Comparison of ENCODE assay signal across 8 cellular contexts in the genomic region with DNA sequence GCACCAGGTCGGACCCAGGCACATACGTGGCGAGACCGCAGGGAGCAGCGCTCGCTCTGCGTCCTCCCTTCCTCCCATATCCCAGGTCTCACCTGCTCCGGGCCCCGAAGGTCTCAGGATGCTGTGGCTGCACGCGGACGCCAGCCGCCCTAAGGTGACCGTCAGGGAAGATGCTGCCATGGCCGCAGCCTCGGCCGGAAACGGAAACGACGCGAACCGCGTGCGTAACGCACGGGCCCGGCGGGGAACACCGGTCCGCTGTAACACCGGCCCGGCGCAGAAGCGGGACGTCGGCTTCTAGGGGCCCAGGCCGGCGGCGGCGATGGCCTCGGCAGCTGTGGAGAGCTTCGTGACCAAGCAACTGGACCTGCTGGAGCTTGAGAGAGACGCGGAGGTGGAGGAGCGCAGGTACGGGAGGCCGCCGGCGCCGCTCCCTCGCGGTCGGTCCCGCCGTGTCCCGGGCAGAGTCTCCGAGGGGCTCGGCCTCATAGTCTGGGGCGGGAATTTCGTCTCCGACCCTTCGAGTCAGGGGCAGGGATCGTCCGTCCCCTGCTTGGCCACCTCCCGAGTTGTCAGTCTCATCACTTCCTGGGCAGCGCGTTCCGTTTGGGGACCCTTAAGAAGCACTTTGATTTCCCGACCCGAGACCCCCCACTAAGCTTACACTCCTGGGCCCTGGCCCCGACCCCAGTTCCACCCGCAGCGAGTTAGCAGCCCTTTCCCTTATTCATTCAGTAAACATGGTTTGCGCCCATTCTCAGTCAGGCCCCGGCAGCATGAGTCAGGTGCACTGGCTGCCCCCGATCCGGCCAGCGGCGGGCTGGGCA. TPM values are rescaled to one million over a fixed set of nuclear protein-coding genes. Genes with fewer than 3 reads are reported as not detected.
DNase-seq lines count a peak whose midpoint lies in the region; TF ChIP-seq lines count a peak whose summit lies in the region.

A gene (plus strand): TSS at position 261 of the 827 bp plus-strand sequence. CDS start 62 bp downstream, at position 323.
A gene (minus strand): TSS at position 202 of the 827 bp plus-strand sequence. CDS start 22 bp downstream, at position 180.

- WGBS in GM23248 (ENCODE audit: low coverage in 1 of 2, low lambda C conversion rate in 2 of 2, missing lambda C conversion rate in 2 of 2), 2 experiments, result 1% methylated on average over 79 of the region's 79 CpGs
- WGBS in SK-N-SH (ENCODE audit: low lambda C conversion rate), result under 1% methylated on average over 40 of the region's 79 CpGs
- 0 to 1% methylated on average over 57 to 75 of the region's 79 CpGs for WGBS in testis, 2 donors

- H4K20me1 ChIP-seq in GM23248 (ENCODE audit: insufficient read depth) (no peaks in the 10 kb centered on the region), SK-N-SH (ENCODE audit: insufficient read depth) (peaks cover 7% of the 10 kb centered on the region; the same call in 1 of the 2 replicates), osteoblast (ENCODE audit: insufficient read depth, low read length) (peaks cover 26% of the 10 kb centered on the region)

- H3K79me2 ChIP-seq in GM23248 (ENCODE audit: insufficient read depth) (peaks cover 91% of the 10 kb centered on the region), SK-N-SH (ENCODE audit: insufficient read depth) (peaks cover 70% of the 10 kb centered on the region), osteoblast (ENCODE audit: insufficient read depth, low read length) (peaks cover 68% of the 10 kb centered on the region)

- H3K9me3 ChIP-seq in GM23248 (ENCODE audit: low read depth) (no peaks in the 10 kb centered on the region), SK-N-SH (no peaks in the 10 kb centered on the region), osteoblast (ENCODE audit: low read depth, low read length) (no peaks in the 10 kb centered on the region), testis (no peaks in the 10 kb centered on the region)

- H3K4me2 ChIP-seq in GM23248 (ENCODE audit: unreplicated experiment) (peak within 1 kb of the TSS; percentile 96), SK-N-SH (peak within 1 kb of the TSS; percentile 90), osteoblast (ENCODE audit: insufficient read depth, low read length) (peak within 1 kb of the TSS; percentile 95)

- H3K27me3 ChIP-seq in GM23248 (replicated peaks; ENCODE audit: insufficient read depth), result no peaks in the 10 kb centered on the region
- no peaks in the 10 kb centered on the region for H3K27me3 ChIP-seq in SK-N-SH (ENCODE audit: insufficient read depth)
- no peaks in the 10 kb centered on the region for H3K27me3 ChIP-seq in osteoblast (ENCODE audit: insufficient read depth, low read length)
- no peaks in the 10 kb centered on the region for H3K27me3 ChIP-seq in testis

- peak within 1 kb of the TSS; percentile 98 for H3K4me3 ChIP-seq in GM23248
- H3K4me3 ChIP-seq in SK-N-SH (ENCODE audit: low read depth in 2 of 2, low read length in 1 of 2), result peak within 1 kb of the TSS; percentile 89 to 98
- H3K4me3 ChIP-seq in osteoblast (ENCODE audit: insufficient read depth, low read length), result peak within 1 kb of the TSS; percentile 95
- H3K4me3 ChIP-seq in testis, result peak within 1 kb of the TSS; percentile 82 to 90

- in situ Hi-C loops in GM23248 (cut with MboI), result no loop called here

- peak; percentile 79 for DNase-seq in EL
- DNase-seq in GM23248, result peak; percentile 96
- DNase-seq in LoVo (ENCODE audit: low spot score), result peak; percentile 85
- DNase-seq in SK-N-SH, result peak; percentile 95
- peak; percentile 83 for DNase-seq in activated naive CD4-positive, alpha-beta T cell treated with anti-CD3 and anti-CD28 coated beads, Interleukin-2, amount 50 U/mL, for 16 hours
- peak; percentile 77 for DNase-seq in glomerular visceral epithelial cell (ENCODE audit: extremely low spot score)
- peak; percentile 98 for DNase-seq in osteoblast (ENCODE audit: insufficient read length, low spot score, missing footprints)
- peak; percentile 89 for DNase-seq in testis

- H3K36me3 ChIP-seq in GM23248 (ENCODE audit: low read depth) (peaks cover 5% of the 10 kb centered on the region; the same call in 1 of the 2 replicates), SK-N-SH (replicated peaks in 1 of 2; ENCODE audit: control insufficient read depth in 1 of 2, insufficient read depth in 2 of 2, low read length in 1 of 2) (peaks cover 13 to 26% of the 10 kb centered on the region in 2 experiments), osteoblast (ENCODE audit: insufficient read depth, low read length) (peaks cover 27% of the 10 kb centered on the region), testis (ENCODE audit: low read depth, missing control alignments) (no peaks in the 10 kb centered on the region)

- peak within 1 kb of the TSS; percentile 91 for H2AFZ ChIP-seq in GM23248
- H2AFZ ChIP-seq in SK-N-SH (ENCODE audit: low read depth), result peak within 1 kb of the TSS; percentile 86
- H2AFZ ChIP-seq in osteoblast (ENCODE audit: low read length), result peak within 1 kb of the TSS; percentile 94

- peaks cover 6% of the 10 kb centered on the region; the same call in 1 of the 2 replicates for H3K4me1 ChIP-seq in GM23248 (ENCODE audit: insufficient read depth)
- H3K4me1 ChIP-seq in SK-N-SH (ENCODE audit: control insufficient read depth in 1 of 2, insufficient read depth in 2 of 2, low read depth in 1 of 2, low read length in 1 of 2), result peaks cover 14 to 18% of the 10 kb centered on the region in 2 experiments
- H3K4me1 ChIP-seq in osteoblast (ENCODE audit: insufficient read depth, low read length), result peaks cover 14% of the 10 kb centered on the region
- H3K4me1 ChIP-seq in testis, result peaks cover 15% of the 10 kb centered on the region

- POLR2A ChIA-PET in SK-N-SH (lab: Yijun Ruan, JAX), result interaction anchor here (0.6 to 0.9 kb wide), 2 partner anchors 13 to 149 kb away, joined by 3 read pairs; no protein-coding TSS in a partner anchor

- H3K9ac ChIP-seq in GM23248, result peak within 1 kb of the TSS; percentile 92
- H3K9ac ChIP-seq in SK-N-SH, result peak within 1 kb of the TSS; percentile 91

- no peaks in the 10 kb centered on the region for H3K9me2 ChIP-seq in GM23248 (ENCODE audit: insufficient read depth)
- H3K9me2 ChIP-seq in SK-N-SH, result no peaks in the 10 kb centered on the region

- TF ChIP-seq CTCF in SK-N-SH (IDR thresholded peaks at IDR 0.05), result no peak
- no peak for TF ChIP-seq CTCF in osteoblast (IDR thresholded peaks at IDR 0.05; ENCODE audit: extremely low read depth, low read depth, low read length)
- TF ChIP-seq CTCF in testis (IDR thresholded peaks at IDR 0.05), result no peak

- no peak for TF ChIP-seq EP300 in SK-N-SH (IDR thresholded peaks at IDR 0.05; ENCODE audit: borderline replicate concordance in 1 of 2, low read depth in 1 of 2, low read length in 1 of 2)

- H3K27ac ChIP-seq in GM23248, result peak within 1 kb of the TSS; percentile 60
- H3K27ac ChIP-seq in SK-N-SH (ENCODE audit: low read depth in 2 of 2, low read length in 1 of 2), result peak within 1 kb of the TSS; percentile 67 to 81
- peak within 1 kb of the TSS; percentile 87 for H3K27ac ChIP-seq in osteoblast (ENCODE audit: low read depth, low read length)
- H3K27ac ChIP-seq in testis, result peak within 1 kb of the TSS; percentile 60 to 85

- CTCF ChIA-PET in SK-N-SH (lab: Yijun Ruan, JAX), result interaction anchor here (0.9 to 1.4 kb wide), 5 partner anchors 13 to 766 kb away, joined by 3 to 5 read pairs (median 3); no protein-coding TSS in a partner anchor

- intact Hi-C loops in testis (cut with DNase I; ENCODE audit: low total_unique reads), result loop anchor here (10.0 kb wide), 1 partner anchor 101 kb away; no protein-coding TSS in a partner anchor

- H3F3A ChIP-seq in GM23248 (ENCODE audit: insufficient read depth) (0 out of 2 replicates have a peak, but pooled peaks cover 4% of the 10 kb centered on the region), SK-N-SH (replicated peaks; ENCODE audit: insufficient read depth) (no peaks in the 10 kb centered on the region)

- no peak; the same call in 1 of the 2 replicates for TF ChIP-seq RAD21 in SK-N-SH (IDR thresholded peaks at IDR 0.05; ENCODE audit: low read length)

- TF ChIP-seq POLR2A in testis (IDR thresholded peaks at IDR 0.05), result no peak

TF ChIP-seq in SK-N-SH, 30 proteins besides CTCF, POLR2A, EP300 and RAD21 (continues in another document):
- TF ChIP-seq FOSL2 (IDR thresholded peaks at IDR 0.05; ENCODE audit: borderline replicate concordance, low read depth) (no peak), TEAD4 (IDR thresholded peaks at IDR 0.05; ENCODE audit: borderline replicate concordance, insufficient read depth) (no peak), RXRA (IDR thresholded peaks at IDR 0.05; ENCODE audit: borderline replicate concordance, low read depth) (no peak), SMC3 (IDR thresholded peaks at IDR 0.05; ENCODE audit: low read depth, low read length) (no peak; the same call in 1 of the 2 replicates), SIN3A (IDR thresholded peaks at IDR 0.05; ENCODE audit: borderline replicate concordance, low read depth, low read length) (peak; percentile 96), YY1 (IDR thresholded peaks at IDR 0.05; ENCODE audit: low read depth) (peak; percentile 91), POLR2AphosphoS5 (IDR thresholded peaks at IDR 0.05; ENCODE audit: low read depth, low read length) (peak; percentile 95), TCF12 (IDR thresholded peaks at IDR 0.05) (no peak)
- TF ChIP-seq, protein P1, sequence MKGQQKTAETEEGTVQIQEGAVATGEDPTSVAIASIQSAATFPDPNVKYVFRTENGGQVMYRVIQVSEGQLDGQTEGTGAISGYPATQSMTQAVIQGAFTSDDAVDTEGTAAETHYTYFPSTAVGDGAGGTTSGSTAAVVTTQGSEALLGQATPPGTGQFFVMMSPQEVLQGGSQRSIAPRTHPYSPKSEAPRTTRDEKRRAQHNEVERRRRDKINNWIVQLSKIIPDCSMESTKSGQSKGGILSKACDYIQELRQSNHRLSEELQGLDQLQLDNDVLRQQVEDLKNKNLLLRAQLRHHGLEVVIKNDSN (IDR thresholded peaks at IDR 0.05; ENCODE audit: borderline replicate concordance, low read depth), result peak; percentile 30; the same call in 1 of the 2 replicates

RNA-seq across cellular contexts. Expression of the first gene that starts in this region (rescaled TPM):
- total RNA-seq in GM23248 (2014; rRNA removed; shearing (Covaris generic)), result 5.2 and 5.8 TPM in 2 replicates
- polyA plus RNA-seq in GM23248 (2016; fragmentation: Nextera tagmentation; extraction: Ambion mirVana), result 7.2 and 9.3 TPM in 2 replicates
- polyA plus RNA-seq in SK-N-SH (2012; rRNA removed), result 7.8 and 9.0 TPM in 2 replicates
- 2.7 and 5.2 TPM in 2 replicates for polyA plus RNA-seq in SK-N-SH (2012; cell fraction: cytosol; rRNA removed)
- 29.1 and 32.4 TPM in 2 replicates for polyA plus RNA-seq in SK-N-SH (2012; cell fraction: nucleus; rRNA removed)
- 10.9 and 11.8 TPM in 2 replicates for total RNA-seq in osteoblast
- 10 to 100 TPM; 42.6 to 47.1 TPM for total RNA-seq in testis
- polyA plus RNA-seq in testis (ENCODE audit: insufficient read depth, low read depth, low replicate concordance), result 68.9 TPM

RNA-seq across cellular contexts. Expression of the second gene that starts in this region (rescaled TPM):
- 22.6 and 45.0 TPM in 2 replicates for total RNA-seq in GM23248 (2014; rRNA removed; shearing (Covaris generic))
- 122 and 126 TPM in 2 replicates for polyA plus RNA-seq in GM23248 (2016; fragmentation: Nextera tagmentation; extraction: Ambion mirVana)
- 98.3 and 125 TPM in 2 replicates for polyA plus RNA-seq in SK-N-SH (2012; rRNA removed)
- polyA plus RNA-seq in SK-N-SH (2012; cell fraction: cytosol; rRNA removed), result 84.3 and 115 TPM in 2 replicates
- polyA plus RNA-seq in SK-N-SH (2012; cell fraction: nucleus; rRNA removed), result 54.2 and 63.0 TPM in 2 replicates
- total RNA-seq in osteoblast, result 45.7 and 51.0 TPM in 2 replicates
- total RNA-seq in testis, result 10 to 100 TPM; 43.2 to 45.0 TPM
- polyA plus RNA-seq in testis (ENCODE audit: insufficient read depth, low read depth, low replicate concordance), result 96.2 TPM

Comparison
In these comparisons a context has a peak if more than half of its experiments do, and no peak if none do; other contexts are left out.
1. Peak in every context shown above with its lines: DNase-seq, H3K4me3 ChIP-seq and H3K27ac ChIP-seq.